ENCODE assay signal across 9 cellular contexts in genomic region chr9:34458967-34459355, GRCh38. TPM values are rescaled to one million over a fixed set of nuclear protein-coding genes. Genes with fewer than 3 reads are reported as not detected.
A peak's percentile ranks its signal among the peaks of the same experiment; 100 is the strongest.
DNase-seq lines count a peak whose midpoint lies in the region; ATAC-seq and TF ChIP-seq lines count a peak whose summit lies in the region.
"Had no signal": no experiment of that assay in that cellular context is flagged by ENCODE, and none has a peak within 500 bp of the region (broad histone marks: within the 10 kb centered on the region; RNA-seq: fewer than 3 reads in every experiment).

No MANE protein-coding gene starts in this region.

- H2AFZ ChIP-seq in fibroblast of lung (ENCODE audit: low read length) = peak overlapping the region; percentile 80

- H3K27ac ChIP-seq in SJSA1 (no peak overlapping the region), fibroblast of lung (ENCODE audit: insufficient read depth, low read length) (no peak overlapping the region), gastrocnemius medialis (peak overlapping the region in 3 of 4 donors; percentile 37 to 67 (median 38))

- in situ Hi-C loops in gastrocnemius medialis (cut with MboI; ENCODE audit: low sequenced_read_pairs in 4 of 4) = no loop called here

- H3K27me3 ChIP-seq in H7 (ENCODE audit: control insufficient read depth, insufficient read depth, low read length) (peaks cover 4% of the 10 kb centered on the region), SJSA1 (replicated peaks) (no peaks in the 10 kb centered on the region), fibroblast of lung (ENCODE audit: control insufficient read depth, insufficient read depth, low read length) (peaks cover 5% of the 10 kb centered on the region), gastrocnemius medialis (no peaks in the 10 kb centered on the region)

- TF ChIP-seq POLR2A in gastrocnemius medialis (IDR thresholded peaks at IDR 0.05) = no peak

- DNase-seq in H7 (no peak), SJSA1 (ENCODE audit: low read depth in 1 of 2, low spot score in 2 of 2) (no peak), fibroblast of lung (ENCODE audit: low read depth in 2 of 2) (no peak), gastrocnemius medialis (no peak), foreskin melanocyte (no peak), NCI-H187 treated with DMSO at 0.1 percent for 48 hours (lab: John Stamatoyannopoulos, UW) (no peak), NCI-H748 treated with DMSO at 0.1 percent for 48 hours (lab: John Stamatoyannopoulos, UW) (no peak)
- DNase-seq in activated effector memory CD4-positive, alpha-beta T cell treated with Interleukin-2 at 50 U/mL for 16 hours = no peak

- no peak overlapping the region for H3K9ac ChIP-seq in fibroblast of lung (ENCODE audit: insufficient read depth, low read length)

- intact Hi-C loops in gastrocnemius medialis (cut with DNase I; ENCODE audit: low total_unique reads) = loop anchor here (5.0 to 10.0 kb wide), 4 partner anchors 77 to 656 kb away; partner anchors contain the start of gene ATOSB

- H3K4me3 ChIP-seq in H7 (ENCODE audit: insufficient read depth, low read depth, low read length) (peak overlapping the region; percentile 47), SJSA1 (peak overlapping the region; percentile 61), fibroblast of lung (replicated peaks in 1 of 4; ENCODE audit: control extremely low read depth in 1 of 4, insufficient read depth in 1 of 4, low read depth in 3 of 4, low read length in 4 of 4) (peak overlapping the region; percentile 18 to 65 (median 35)), gastrocnemius medialis (peak overlapping the region in 3 of 4 donors; percentile 47 to 95 (median 70))

- peak overlapping the region; percentile 91 for H3K4me2 ChIP-seq in fibroblast of lung (ENCODE audit: extremely low read depth, insufficient read depth, low read length)

- TF ChIP-seq CTCF in fibroblast of lung (conservative IDR thresholded peaks at IDR 0.05 in 1 of 2, IDR thresholded peaks at IDR 0.05 in 1 of 2; ENCODE audit: low read depth in 1 of 2, low read length in 2 of 2) = no peak
- TF ChIP-seq CTCF in gastrocnemius medialis (IDR thresholded peaks at IDR 0.05 in 4 of 5, conservative IDR thresholded peaks at IDR 0.05 in 1 of 5) = no peak

- peaks cover 15% of the 10 kb centered on the region for H3K79me2 ChIP-seq in fibroblast of lung (ENCODE audit: control insufficient read depth, insufficient read depth, low read length)

- no peak for ATAC-seq in gastrocnemius medialis

- H3K9me3 ChIP-seq in SJSA1 (replicated peaks) = no peaks in the 10 kb centered on the region
- H3K9me3 ChIP-seq in fibroblast of lung (ENCODE audit: control insufficient read depth, insufficient read depth, low read depth, low read length) = no peaks in the 10 kb centered on the region
- no peaks in the 10 kb centered on the region for H3K9me3 ChIP-seq in gastrocnemius medialis

- H3K36me3 ChIP-seq in H7 (replicated peaks; ENCODE audit: control insufficient read depth, insufficient read depth, low read length) = no peaks in the 10 kb centered on the region
- H3K36me3 ChIP-seq in SJSA1 = no peaks in the 10 kb centered on the region
- no peaks in the 10 kb centered on the region for H3K36me3 ChIP-seq in fibroblast of lung (ENCODE audit: control insufficient read depth, insufficient read depth, low read length)
- H3K36me3 ChIP-seq in gastrocnemius medialis = no peaks in the 10 kb centered on the region

- peaks cover 2% of the 10 kb centered on the region for H4K20me1 ChIP-seq in fibroblast of lung (ENCODE audit: control insufficient read depth, extremely low read depth, insufficient read depth, low read length)

- H3K4me1 ChIP-seq in SJSA1 (replicated peaks) = peaks cover 10% of the 10 kb centered on the region
- peaks cover 7% of the 10 kb centered on the region for H3K4me1 ChIP-seq in fibroblast of lung (ENCODE audit: control insufficient read depth, extremely low read depth, insufficient read depth, low read length)
- H3K4me1 ChIP-seq in gastrocnemius medialis = peaks cover 41 to 51% of the 10 kb centered on the region in 2 donors

RNA-seq across cellular contexts. Expression of gene DNAI1, which starts 0.4 kb away (rescaled TPM):
- 0.35 and 0.96 TPM in 2 replicates for total RNA-seq in H7 (2014; rRNA removed; shearing (Covaris generic))
- total RNA-seq in SJSA1 (2014; rRNA removed; shearing (Covaris generic)) = not detected in 2 replicates
- total RNA-seq in fibroblast of lung (not detected in 2 replicates), gastrocnemius medialis (under 1 TPM in 1 of 4 donors, not detected in 3; 0.49 TPM)
- not detected in 2 replicates for polyA plus RNA-seq in fibroblast of lung
- polyA plus RNA-seq in fibroblast of lung (2012) = not detected in 2 replicates
- not detected in 2 replicates for polyA minus RNA-seq in fibroblast of lung (ENCODE audit: low replicate concordance)
- total RNA-seq: left lobe of liver had no signal

RNA-seq across cellular contexts. Expression of gene FAM219A, which starts 0.6 kb away (rescaled TPM):
- 20.3 and 22.7 TPM in 2 replicates for total RNA-seq in H7 (2014; rRNA removed; shearing (Covaris generic))
- total RNA-seq in SJSA1 (2014; rRNA removed; shearing (Covaris generic)) = 6.5 and 13.3 TPM in 2 replicates
- total RNA-seq in fibroblast of lung (3.3 and 5.3 TPM in 2 replicates), gastrocnemius medialis (10 to 100 TPM; 29.5 to 58.4 (median 41.8) TPM)
- 7.3 and 8.8 TPM in 2 replicates for polyA plus RNA-seq in fibroblast of lung
- polyA plus RNA-seq in fibroblast of lung (2012) = 9.4 and 10.5 TPM in 2 replicates
- 16.8 and 19.6 TPM in 2 replicates for polyA minus RNA-seq in fibroblast of lung (ENCODE audit: low replicate concordance)

Comparison
In these comparisons a context has a peak if more than half of its experiments do, and no peak if none do; other contexts are left out.
1. H3K27ac ChIP-seq: peak in gastrocnemius medialis (3 of 4); none in SJSA1 (single experiment) and fibroblast of lung (single experiment).
2. Peak in every context shown above with its lines, with median percentiles within 50 percentile points of each other: H3K4me3 ChIP-seq.